Comparison of ENCODE assay signal across 8 cellular contexts in genomic region chr15:65384895-65385867, GRCh38. TPM values are rescaled to one million over a fixed set of nuclear protein-coding genes. Genes with fewer than 3 reads are reported as not detected.
DNase-seq lines count a peak whose midpoint lies in the region; ATAC-seq and TF ChIP-seq lines count a peak whose summit lies in the region.

No MANE protein-coding gene starts in this region.

- peak overlapping the region; percentile 16; the same call in 1 of the 2 replicates for H3K4me3 ChIP-seq in ACC112 (ENCODE audit: low read depth, low read length)
- H3K4me3 ChIP-seq in Peyer's patch = peak overlapping the region; percentile 34 to 51 (median 48)
- H3K4me3 ChIP-seq in esophagus squamous epithelium = peak overlapping the region; percentile 21 to 66 (median 44)

- H3K27me3 ChIP-seq in ACC112 (ENCODE audit: insufficient read depth, low read length) (peaks cover 31% of the 10 kb centered on the region), Peyer's patch (no peaks in the 10 kb centered on the region), esophagus squamous epithelium (peaks cover 0 to 47% (median 0%) of the 10 kb centered on the region in 4 donors)

- WGBS in esophagus squamous epithelium, 2 donors = 15 to 29% methylated on average over 7 to 30 of the region's 43 CpGs

- H3K27ac ChIP-seq in ACC112 (ENCODE audit: low read depth, low read length) = no peak overlapping the region
- peak overlapping the region in 2 of 4 donors; percentile 21 to 50 for H3K27ac ChIP-seq in Peyer's patch
- peak overlapping the region in 3 of 4 donors; percentile 28 to 63 (median 57) for H3K27ac ChIP-seq in esophagus squamous epithelium

- H3K79me2 ChIP-seq in ACC112 (ENCODE audit: control insufficient read depth, insufficient read depth, low read length, unreplicated experiment) = no peaks in the 10 kb centered on the region

- ATAC-seq in GM18909 (IDR thresholded peaks at IDR 0.05; ENCODE audit: poor library complexity, unreplicated experiment) = peak; percentile 50

- TF ChIP-seq CTCF in Peyer's patch (IDR thresholded peaks at IDR 0.05) (peak; percentile 72 to 93 (median 80)), esophagus squamous epithelium (IDR thresholded peaks at IDR 0.05) (peak; percentile 81 to 90 (median 86))

- H3K9me3 ChIP-seq in Peyer's patch (no peaks in the 10 kb centered on the region), esophagus squamous epithelium (no peaks in the 10 kb centered on the region)

- peak overlapping the region; percentile 64 for H2AFZ ChIP-seq in ACC112 (ENCODE audit: low read length, unreplicated experiment)

- H3K4me1 ChIP-seq in ACC112 (ENCODE audit: control insufficient read depth, insufficient read depth, low read length, unreplicated experiment) (peaks cover 3% of the 10 kb centered on the region), Peyer's patch (peaks cover 0 to 14% (median 0%) of the 10 kb centered on the region in 4 donors), esophagus squamous epithelium (peaks cover 16 to 23% (median 16%) of the 10 kb centered on the region in 3 donors)

- TF ChIP-seq POLR2A in Peyer's patch (IDR thresholded peaks at IDR 0.05) = no peak
- TF ChIP-seq POLR2A in esophagus squamous epithelium (IDR thresholded peaks at IDR 0.05) = no peak

- peak; percentile 85 to 88 for DNase-seq in Kasumi-1 (lab: John Stamatoyannopoulos, UW)
- DNase-seq in Peyer's patch = peak; percentile 80 to 94 (median 82)
- peak; percentile 67 for DNase-seq in activated T-helper 1 cell treated with Interleukin-2 at 50 U/mL for 16 hours (ENCODE audit: low read depth)
- peak; percentile 8 for DNase-seq in esophagus squamous epithelium (lab: John Stamatoyannopoulos, UW)
- peak; percentile 75 for DNase-seq in myocyte (ENCODE audit: low read depth)
- peak; percentile 69 to 70 for DNase-seq in stimulated activated CD8-positive, alpha-beta memory T cell treated with anti-CD3 and anti-CD28 coated beads, Interleukin-7, amount 100 ng/mL, for 4 hours (ENCODE audit: low read depth in 2 of 2)

- intact Hi-C loops in esophagus squamous epithelium (cut with DNase I) = loop anchor here (5.0 kb wide), 1 partner anchor 63 kb away; no protein-coding TSS in a partner anchor

- H3K36me3 ChIP-seq in ACC112 (ENCODE audit: insufficient read depth, low read length) = no peaks in the 10 kb centered on the region
- no peaks in the 10 kb centered on the region for H3K36me3 ChIP-seq in Peyer's patch
- no peaks in the 10 kb centered on the region for H3K36me3 ChIP-seq in esophagus squamous epithelium

RNA-seq across cellular contexts. Expression of gene IGDCC3, which starts 7.4 kb away (rescaled TPM):
- total RNA-seq in Peyer's patch (not detected), esophagus squamous epithelium (not detected), myocyte (0.08 and 0.31 TPM in 2 replicates)
- 0.04 TPM for polyA plus RNA-seq in myocyte (2012)

RNA-seq across cellular contexts. Expression of gene IGDCC4, which starts 37.6 kb away (rescaled TPM):
- 1 to 10 TPM in 2 of 4 donors, under 1 TPM in 1, not detected in 1; 0.40 to 3.3 (median 1.0) TPM for total RNA-seq in Peyer's patch
- 1 to 10 TPM in 1 of 4 donors, under 1 TPM in 3; 0.12 to 2.7 (median 0.26) TPM for total RNA-seq in esophagus squamous epithelium
- total RNA-seq in myocyte = 24.9 and 28.9 TPM in 2 replicates
- 18.6 TPM for polyA plus RNA-seq in myocyte (2012)

Comparison
In these comparisons a context has a peak if more than half of its experiments do, and no peak if none do; other contexts are left out.
1. DNase-seq: peak in every context shown above with its lines; median percentile 86 in Kasumi-1; 82 in Peyer's patch; 75 in myocyte; 70 in stimulated activated CD8-positive, alpha-beta memory T cell treated with anti-CD3 and anti-CD28 coated beads, Interleukin-7, amount 100 ng/mL, for 4 hours; 67 in activated T-helper 1 cell treated with Interleukin-2 at 50 U/mL for 16 hours; 8 in esophagus squamous epithelium.